In genomic region chr11:65861165-65861505, GRCh38 we compare ENCODE assay signal across 9 cellular contexts. TPM values are rescaled to one million over a fixed set of nuclear protein-coding genes. Genes with fewer than 3 reads are reported as not detected.
A peak's percentile ranks its signal among the peaks of the same experiment; 100 is the strongest.
DNase-seq lines count a peak whose midpoint lies in the region; ATAC-seq and TF ChIP-seq lines count a peak whose summit lies in the region.
"Had no signal": no experiment of that assay in that cellular context is flagged by ENCODE, and none has a peak within 500 bp of the region (broad histone marks: within the 10 kb centered on the region; RNA-seq: fewer than 3 reads in every experiment).

No MANE protein-coding gene starts in this region.

- H3K4me1 Mint-ChIP-seq in Caco-2 (ENCODE audit: low read depth, unreplicated experiment): peaks cover 16% of the 10 kb centered on the region

- TF ChIP-seq CTCF in Caco-2 (IDR thresholded peaks at IDR 0.05; ENCODE audit: insufficient read depth in 1 of 2, low read depth in 1 of 2, low read length in 1 of 2, severe bottlenecking in 1 of 2, unreplicated experiment in 1 of 2) (no peak), RWPE1 (conservative IDR thresholded peaks at IDR 0.05; ENCODE audit: low read depth) (no peak), epithelial cell of proximal tubule (conservative IDR thresholded peaks at IDR 0.05; ENCODE audit: low read depth, low read length) (no peak)

- DNase-seq in Caco-2 (peak in 1 of 2 experiments; percentile 39), RWPE1 (ENCODE audit: low spot score) (no peak), epithelial cell of proximal tubule (ENCODE audit: low read depth) (no peak), HT-29 (ENCODE audit: low spot score) (no peak)

- peak overlapping the region; percentile 97 for H3K4me3 Mint-ChIP-seq in Caco-2 (ENCODE audit: unreplicated experiment)

- no peak for ATAC-seq in HG02852 (IDR thresholded peaks at IDR 0.05; ENCODE audit: unreplicated experiment)
- no peak for ATAC-seq in HG03139 (IDR thresholded peaks at IDR 0.05; ENCODE audit: unreplicated experiment)
- ATAC-seq in HG03432 (IDR thresholded peaks at IDR 0.05; ENCODE audit: unreplicated experiment): no peak

- intact Hi-C loops in Caco-2 (cut with micrococcal nuclease; ENCODE audit: unreplicated experiment): no loop called here

- H3K36me3 Mint-ChIP-seq in Caco-2 (ENCODE audit: insufficient read depth, unreplicated experiment): peaks cover 75% of the 10 kb centered on the region

- peak overlapping the region; percentile 95 for H3K27ac Mint-ChIP-seq in Caco-2 (ENCODE audit: unreplicated experiment)

- H3K4me1 ChIP-seq in Caco-2: peaks cover 13% of the 10 kb centered on the region
- H3K4me1 ChIP-seq in neuron (ENCODE audit: insufficient read depth, low read length): peaks cover 25% of the 10 kb centered on the region

- POLR2A ChIA-PET in Caco-2 (lab: Charles Lee) (interaction anchor here (0.6 to 1.3 kb wide), 4 partner anchors 8 to 246 kb away, joined by 3 to 6 read pairs (median 4); partner anchors contain the start of genes FIBP and PCNX3), RWPE1 (lab: Yijun Ruan, JAX; ENCODE audit: low non-redundant PET) (interaction anchor here (0.8 to 1.2 kb wide), 2 partner anchors 29 to 55 kb away, joined by 3 to 4 read pairs; partner anchors contain the start of gene CCDC85B)

- CTCF ChIA-PET in Caco-2 (lab: Charles Lee): interaction anchor here (0.6 to 7.7 kb wide), 6 partner anchors 9 to 149 kb away, joined by 3 to 241 read pairs (median 16); partner anchors contain the start of genes CCDC85B, FIBP and KAT5
- CTCF ChIA-PET in RWPE1 (lab: Yijun Ruan, JAX): interaction anchor here (0.7 to 2.6 kb wide), 6 partner anchors 8 to 81 kb away, joined by 3 to 15 read pairs (median 5); no protein-coding TSS in a partner anchor

- peak overlapping the region; percentile 87 for H3K4me3 ChIP-seq in Caco-2 (ENCODE audit: low read depth, low read length)
- H3K4me3 ChIP-seq in epithelial cell of proximal tubule (ENCODE audit: low read depth, low read length): peak overlapping the region; percentile 98
- H3K4me3 ChIP-seq in neuron (ENCODE audit: low read length): peak overlapping the region; percentile 92

- H3K9me3 ChIP-seq in Caco-2 (no peaks in the 10 kb centered on the region), neuron (ENCODE audit: low read length) (no peaks in the 10 kb centered on the region)

- no TSS peak for BruUV-seq in Caco-2 (replicated peaks; lab: Mats Ljungman, UMichigan)

- no peaks in the 10 kb centered on the region for H3K27me3 Mint-ChIP-seq in Caco-2 (ENCODE audit: insufficient read depth, unreplicated experiment)

- H3K9me3 Mint-ChIP-seq in Caco-2 (ENCODE audit: unreplicated experiment): no peaks in the 10 kb centered on the region

- no peaks in the 10 kb centered on the region for H3K27me3 ChIP-seq in Caco-2 (replicated peaks; ENCODE audit: control insufficient read depth, insufficient read depth, low read length)
- H3K27me3 ChIP-seq in neuron (ENCODE audit: insufficient read depth, low read length): no peaks in the 10 kb centered on the region

- H3K36me3 ChIP-seq in Caco-2 (ENCODE audit: control insufficient read depth, insufficient read depth, low read length) (no peaks in the 10 kb centered on the region), neuron (ENCODE audit: insufficient read depth, low read length) (peaks cover 54% of the 10 kb centered on the region)

- H2AFZ ChIP-seq in neuron (ENCODE audit: low read depth, low read length): no peak overlapping the region

- peak overlapping the region; percentile 98 for H3K27ac ChIP-seq in RWPE1

RNA-seq across cellular contexts. Expression of gene MUS81, which starts 0.9 kb away (rescaled TPM):
- total RNA-seq in Caco-2 (2022) (74.1 and 74.6 TPM in 2 replicates), epithelial cell of proximal tubule (57.2 and 71.8 TPM in 2 replicates)
- total RNA-seq in HT-29 (2014; rRNA removed; shearing (Covaris generic)): 118 and 143 TPM in 2 replicates

RNA-seq across cellular contexts. Expression of gene CFL1, which starts 3.2 kb away (rescaled TPM):
- total RNA-seq in Caco-2 (2022): 960 and 1,056 TPM in 2 replicates
- total RNA-seq in epithelial cell of proximal tubule: 2,195 and 2,365 TPM in 2 replicates
- 2,410 and 2,611 TPM in 2 replicates for total RNA-seq in HT-29 (2014; rRNA removed; shearing (Covaris generic))

RNA-seq across cellular contexts. Expression of gene EFEMP2, which starts 11.5 kb away (rescaled TPM):
- total RNA-seq in Caco-2 (2022): 1.3 and 1.4 TPM in 2 replicates
- 45.1 and 94.7 TPM in 2 replicates for total RNA-seq in epithelial cell of proximal tubule
- 1.2 and 1.6 TPM in 2 replicates for total RNA-seq in HT-29 (2014; rRNA removed; shearing (Covaris generic))

RNA-seq across cellular contexts. Expression of gene CTSW, which starts 18.5 kb away (rescaled TPM):
- total RNA-seq in Caco-2 (2022) (not detected in 2 replicates), epithelial cell of proximal tubule (0.51 and 1.2 TPM in 2 replicates)
- total RNA-seq in HT-29 (2014; rRNA removed; shearing (Covaris generic)): not detected in 2 replicates
- total RNA-seq: renal cortical epithelial cell had no signal

RNA-seq across cellular contexts. Expression of gene FIBP, which starts 27.1 kb away (rescaled TPM):
- total RNA-seq in Caco-2 (2022): 56.8 and 61.5 TPM in 2 replicates
- 85.3 and 135 TPM in 2 replicates for total RNA-seq in epithelial cell of proximal tubule
- 302 and 303 TPM in 2 replicates for total RNA-seq in HT-29 (2014; rRNA removed; shearing (Covaris generic))

Comparison
In these comparisons a context has a peak if more than half of its experiments do, and no peak if none do; other contexts are left out.
1. RNA of gene EFEMP2, which starts 11.5 kb away (total RNA-seq): 45.1 to 94.7 TPM in epithelial cell of proximal tubule; 1.2 to 1.6 TPM in HT-29 and 1.3 to 1.4 TPM in Caco-2; every median in the first group is over 10 times any median in the second.
2. Peak in every context shown above with its lines, with median percentiles within 50 percentile points of each other: H3K4me3 ChIP-seq.